In the genomic region with DNA sequence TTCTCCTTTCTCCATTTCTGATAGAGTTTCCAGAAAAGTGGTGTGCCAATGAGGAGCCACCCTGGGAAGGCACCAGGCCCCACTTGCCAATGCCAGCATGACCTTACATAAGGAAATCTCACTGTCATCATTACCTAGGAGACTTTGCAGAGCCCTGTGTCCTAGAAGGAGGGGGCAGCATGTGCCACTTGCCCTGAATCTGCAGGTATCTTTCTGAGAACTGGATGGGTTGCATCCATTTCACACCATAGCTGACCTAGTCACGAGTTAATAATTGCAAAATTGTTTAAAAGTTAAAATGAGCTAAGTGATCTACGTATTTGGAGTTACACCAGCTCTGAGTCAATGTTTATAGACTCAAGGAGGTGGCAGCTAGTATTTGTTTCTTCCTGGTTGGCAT, we compare ENCODE assay signal across 1 cellular context.
TF ChIP-seq lines count a peak whose summit lies in the region.

No MANE protein-coding gene starts in this region.

TF ChIP-seq in A549, 52 proteins besides CTCF, POLR2A, EP300 and RAD21 (continued from another document):
- TF ChIP-seq, protein P1, sequence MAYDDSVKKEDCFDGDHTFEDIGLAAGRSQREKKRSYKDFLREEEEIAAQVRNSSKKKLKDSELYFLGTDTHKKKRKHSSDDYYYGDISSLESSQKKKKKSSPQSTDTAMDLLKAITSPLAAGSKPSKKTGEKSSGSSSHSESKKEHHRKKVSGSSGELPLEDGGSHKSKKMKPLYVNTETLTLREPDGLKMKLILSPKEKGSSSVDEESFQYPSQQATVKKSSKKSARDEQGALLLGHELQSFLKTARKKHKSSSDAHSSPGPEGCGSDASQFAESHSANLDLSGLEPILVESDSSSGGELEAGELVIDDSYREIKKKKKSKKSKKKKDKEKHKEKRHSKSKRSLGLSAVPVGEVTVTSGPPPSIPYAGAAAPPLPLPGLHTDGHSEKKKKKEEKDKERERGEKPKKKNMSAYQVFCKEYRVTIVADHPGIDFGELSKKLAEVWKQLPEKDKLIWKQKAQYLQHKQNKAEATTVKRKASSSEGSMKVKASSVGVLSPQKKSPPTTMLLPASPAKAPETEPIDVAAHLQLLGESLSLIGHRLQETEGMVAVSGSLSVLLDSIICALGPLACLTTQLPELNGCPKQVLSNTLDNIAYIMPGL (CRISPR knock-in tag; IDR thresholded peaks at IDR 0.05; ENCODE audit: borderline replicate concordance): no peak
- TF ChIP-seq JUN (IDR thresholded peaks at IDR 0.05): peak; percentile 76 to 92; a peak in 4 of 5 replicates
- peak; percentile 90 for TF ChIP-seq HOXB5 (CRISPR knock-in tag; IDR thresholded peaks at IDR 0.05)
- no peak for TF ChIP-seq ZFP36 (IDR thresholded peaks at IDR 0.05; ENCODE audit: borderline replicate concordance, partially characterized antibody)
- peak; percentile 75; the same call in 1 of the 2 replicates for TF ChIP-seq FOSL2 (IDR thresholded peaks at IDR 0.05)
- peak; percentile 95 for TF ChIP-seq FOSL2 (CRISPR knock-in tag; IDR thresholded peaks at IDR 0.05)
- TF ChIP-seq, protein P2, sequence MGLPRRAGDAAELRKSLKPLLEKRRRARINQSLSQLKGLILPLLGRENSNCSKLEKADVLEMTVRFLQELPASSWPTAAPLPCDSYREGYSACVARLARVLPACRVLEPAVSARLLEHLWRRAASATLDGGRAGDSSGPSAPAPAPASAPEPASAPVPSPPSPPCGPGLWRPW (IDR thresholded peaks at IDR 0.05): peak; percentile 68
- TF ChIP-seq TP53 (CRISPR knock-in tag; IDR thresholded peaks at IDR 0.05): no peak
- TF ChIP-seq CEBPB (IDR thresholded peaks at IDR 0.05): peak; percentile 84 to 90
- TF ChIP-seq, protein P3, sequence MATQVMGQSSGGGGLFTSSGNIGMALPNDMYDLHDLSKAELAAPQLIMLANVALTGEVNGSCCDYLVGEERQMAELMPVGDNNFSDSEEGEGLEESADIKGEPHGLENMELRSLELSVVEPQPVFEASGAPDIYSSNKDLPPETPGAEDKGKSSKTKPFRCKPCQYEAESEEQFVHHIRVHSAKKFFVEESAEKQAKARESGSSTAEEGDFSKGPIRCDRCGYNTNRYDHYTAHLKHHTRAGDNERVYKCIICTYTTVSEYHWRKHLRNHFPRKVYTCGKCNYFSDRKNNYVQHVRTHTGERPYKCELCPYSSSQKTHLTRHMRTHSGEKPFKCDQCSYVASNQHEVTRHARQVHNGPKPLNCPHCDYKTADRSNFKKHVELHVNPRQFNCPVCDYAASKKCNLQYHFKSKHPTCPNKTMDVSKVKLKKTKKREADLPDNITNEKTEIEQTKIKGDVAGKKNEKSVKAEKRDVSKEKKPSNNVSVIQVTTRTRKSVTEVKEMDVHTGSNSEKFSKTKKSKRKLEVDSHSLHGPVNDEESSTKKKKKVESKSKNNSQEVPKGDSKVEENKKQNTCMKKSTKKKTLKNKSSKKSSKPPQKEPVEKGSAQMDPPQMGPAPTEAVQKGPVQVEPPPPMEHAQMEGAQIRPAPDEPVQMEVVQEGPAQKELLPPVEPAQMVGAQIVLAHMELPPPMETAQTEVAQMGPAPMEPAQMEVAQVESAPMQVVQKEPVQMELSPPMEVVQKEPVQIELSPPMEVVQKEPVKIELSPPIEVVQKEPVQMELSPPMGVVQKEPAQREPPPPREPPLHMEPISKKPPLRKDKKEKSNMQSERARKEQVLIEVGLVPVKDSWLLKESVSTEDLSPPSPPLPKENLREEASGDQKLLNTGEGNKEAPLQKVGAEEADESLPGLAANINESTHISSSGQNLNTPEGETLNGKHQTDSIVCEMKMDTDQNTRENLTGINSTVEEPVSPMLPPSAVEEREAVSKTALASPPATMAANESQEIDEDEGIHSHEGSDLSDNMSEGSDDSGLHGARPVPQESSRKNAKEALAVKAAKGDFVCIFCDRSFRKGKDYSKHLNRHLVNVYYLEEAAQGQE (IDR thresholded peaks at IDR 0.05): no peak
- TF ChIP-seq HDAC2 (IDR thresholded peaks at IDR 0.05): no peak
- TF ChIP-seq, protein P4, sequence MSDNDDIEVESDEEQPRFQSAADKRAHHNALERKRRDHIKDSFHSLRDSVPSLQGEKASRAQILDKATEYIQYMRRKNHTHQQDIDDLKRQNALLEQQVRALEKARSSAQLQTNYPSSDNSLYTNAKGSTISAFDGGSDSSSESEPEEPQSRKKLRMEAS (IDR thresholded peaks at IDR 0.05): peak; percentile 83
- peak; percentile 36; the same call in 1 of the 2 replicates for TF ChIP-seq FOXS1 (CRISPR knock-in tag; IDR thresholded peaks at IDR 0.05)
- TF ChIP-seq RFX5 (IDR thresholded peaks at IDR 0.05): no peak
- no peak for TF ChIP-seq NR3C1 (IDR thresholded peaks at IDR 0.05)
- peak; percentile 85 for TF ChIP-seq HOXA7 (CRISPR knock-in tag; IDR thresholded peaks at IDR 0.05)
- peak; percentile 93 for TF ChIP-seq JUNB (IDR thresholded peaks at IDR 0.05)
